ENCODE assay signal across 5 cellular contexts in genomic region chr1:95366498-95366897, GRCh38.
"Had no signal": no experiment of that assay in that cellular context is flagged by ENCODE, and none has a peak within 500 bp of the region (broad histone marks: within the 10 kb centered on the region; RNA-seq: fewer than 3 reads in every experiment).

No MANE protein-coding gene starts in this region.

- H2AFZ ChIP-seq: GM23248 had no signal

- H3K27ac ChIP-seq: GM23248 had no signal

- H3K4me3 ChIP-seq: GM23248, K562 had no signal

- DNase-seq: GM23248, H9, HCEC 1CT, IMR-90 had no signal

- ATAC-seq: K562 had no signal

- H3K9ac ChIP-seq: GM23248 had no signal

- H3K4me3 Mint-ChIP-seq: H9 had no signal
